In genomic region chr6:163603395-163603794, GRCh38 we compare ENCODE assay signal across 1 cellular context.
TF ChIP-seq lines count a peak whose summit lies in the region.

No MANE protein-coding gene starts in this region.

TF ChIP-seq in GM23338, 12 proteins besides CTCF, POLR2A, EP300 and RAD21 (continued from another document):
- TF ChIP-seq REST (IDR thresholded peaks at IDR 0.05; ENCODE audit: unreplicated experiment) = no peak
- TF ChIP-seq STAT1 (IDR thresholded peaks at IDR 0.05; ENCODE audit: unreplicated experiment) = no peak
- TF ChIP-seq ZNF114 (CRISPR knock-in tag; IDR thresholded peaks at IDR 0.05) = no peak
- TF ChIP-seq NANOG (IDR thresholded peaks at IDR 0.05; ENCODE audit: borderline replicate concordance) = no peak
- no peak for TF ChIP-seq CREB1 (CRISPR knock-in tag; IDR thresholded peaks at IDR 0.05; ENCODE audit: low read depth)
- TF ChIP-seq EZH2 (IDR thresholded peaks at IDR 0.05; ENCODE audit: low read depth, unreplicated experiment) = no peak
